In the genomic region with DNA sequence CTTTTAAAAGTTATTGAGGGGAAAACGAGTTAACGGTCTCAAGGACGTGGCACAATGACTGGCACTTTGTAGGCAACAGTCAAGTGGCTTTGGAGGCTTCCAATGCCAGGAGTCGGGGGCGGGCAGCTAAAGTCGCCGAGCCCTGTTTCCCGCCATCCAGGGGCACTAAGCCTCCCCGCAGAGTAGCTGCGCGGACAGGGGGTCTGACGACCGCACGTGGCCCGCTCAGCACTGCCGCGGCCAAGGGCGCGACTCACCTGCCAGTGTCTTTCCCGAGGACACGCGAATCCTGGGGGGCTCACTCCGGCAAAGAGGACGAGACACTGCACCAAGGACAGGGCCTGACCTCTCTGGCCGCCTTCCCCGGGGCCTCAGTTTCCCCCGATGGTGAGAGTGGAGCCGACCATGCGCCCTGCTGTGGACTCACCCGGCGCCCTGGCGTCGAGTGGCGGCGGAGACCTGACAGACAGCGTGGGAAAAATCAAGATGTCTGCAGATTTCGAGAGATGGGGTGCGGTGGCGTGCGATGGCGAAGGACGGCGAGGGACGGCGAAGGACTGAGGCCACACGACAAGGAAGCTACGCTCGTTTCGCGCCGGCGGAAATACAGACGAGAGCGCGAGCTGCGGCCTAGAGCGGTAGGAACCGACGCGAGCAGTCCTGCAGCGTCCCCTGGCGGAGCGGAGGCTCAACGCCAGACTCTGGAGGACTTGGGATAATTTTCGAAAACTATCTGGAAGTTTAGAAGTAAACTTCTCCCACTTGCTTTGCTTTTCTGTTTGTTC, we compare ENCODE assay signal across 1 cellular context.
TF ChIP-seq lines count a peak whose summit lies in the region.

A gene (minus strand): TSS at position 559 of the 785 bp plus-strand sequence.

TF ChIP-seq in HepG2, 621 proteins besides CTCF, POLR2A, EP300 and RAD21 (continued from another document and continues in another):
- TF ChIP-seq, protein P1, sequence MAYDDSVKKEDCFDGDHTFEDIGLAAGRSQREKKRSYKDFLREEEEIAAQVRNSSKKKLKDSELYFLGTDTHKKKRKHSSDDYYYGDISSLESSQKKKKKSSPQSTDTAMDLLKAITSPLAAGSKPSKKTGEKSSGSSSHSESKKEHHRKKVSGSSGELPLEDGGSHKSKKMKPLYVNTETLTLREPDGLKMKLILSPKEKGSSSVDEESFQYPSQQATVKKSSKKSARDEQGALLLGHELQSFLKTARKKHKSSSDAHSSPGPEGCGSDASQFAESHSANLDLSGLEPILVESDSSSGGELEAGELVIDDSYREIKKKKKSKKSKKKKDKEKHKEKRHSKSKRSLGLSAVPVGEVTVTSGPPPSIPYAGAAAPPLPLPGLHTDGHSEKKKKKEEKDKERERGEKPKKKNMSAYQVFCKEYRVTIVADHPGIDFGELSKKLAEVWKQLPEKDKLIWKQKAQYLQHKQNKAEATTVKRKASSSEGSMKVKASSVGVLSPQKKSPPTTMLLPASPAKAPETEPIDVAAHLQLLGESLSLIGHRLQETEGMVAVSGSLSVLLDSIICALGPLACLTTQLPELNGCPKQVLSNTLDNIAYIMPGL (CRISPR knock-in tag; IDR thresholded peaks at IDR 0.05; ENCODE audit: borderline replicate concordance in 1 of 2, low read depth in 1 of 2) = peak; percentile 100
- TF ChIP-seq, protein P2, sequence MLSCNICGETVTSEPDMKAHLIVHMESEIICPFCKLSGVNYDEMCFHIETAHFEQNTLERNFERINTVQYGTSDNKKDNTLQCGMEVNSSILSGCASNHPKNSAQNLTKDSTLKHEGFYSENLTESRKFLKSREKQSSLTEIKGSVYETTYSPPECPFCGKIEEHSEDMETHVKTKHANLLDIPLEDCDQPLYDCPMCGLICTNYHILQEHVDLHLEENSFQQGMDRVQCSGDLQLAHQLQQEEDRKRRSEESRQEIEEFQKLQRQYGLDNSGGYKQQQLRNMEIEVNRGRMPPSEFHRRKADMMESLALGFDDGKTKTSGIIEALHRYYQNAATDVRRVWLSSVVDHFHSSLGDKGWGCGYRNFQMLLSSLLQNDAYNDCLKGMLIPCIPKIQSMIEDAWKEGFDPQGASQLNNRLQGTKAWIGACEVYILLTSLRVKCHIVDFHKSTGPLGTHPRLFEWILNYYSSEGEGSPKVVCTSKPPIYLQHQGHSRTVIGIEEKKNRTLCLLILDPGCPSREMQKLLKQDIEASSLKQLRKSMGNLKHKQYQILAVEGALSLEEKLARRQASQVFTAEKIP (CRISPR knock-in tag; IDR thresholded peaks at IDR 0.05; ENCODE audit: borderline replicate concordance) = no peak
- TF ChIP-seq ZNF496 (CRISPR knock-in tag; IDR thresholded peaks at IDR 0.05; ENCODE audit: insufficient replicate concordance) = peak; percentile 15
- TF ChIP-seq, protein P3, sequence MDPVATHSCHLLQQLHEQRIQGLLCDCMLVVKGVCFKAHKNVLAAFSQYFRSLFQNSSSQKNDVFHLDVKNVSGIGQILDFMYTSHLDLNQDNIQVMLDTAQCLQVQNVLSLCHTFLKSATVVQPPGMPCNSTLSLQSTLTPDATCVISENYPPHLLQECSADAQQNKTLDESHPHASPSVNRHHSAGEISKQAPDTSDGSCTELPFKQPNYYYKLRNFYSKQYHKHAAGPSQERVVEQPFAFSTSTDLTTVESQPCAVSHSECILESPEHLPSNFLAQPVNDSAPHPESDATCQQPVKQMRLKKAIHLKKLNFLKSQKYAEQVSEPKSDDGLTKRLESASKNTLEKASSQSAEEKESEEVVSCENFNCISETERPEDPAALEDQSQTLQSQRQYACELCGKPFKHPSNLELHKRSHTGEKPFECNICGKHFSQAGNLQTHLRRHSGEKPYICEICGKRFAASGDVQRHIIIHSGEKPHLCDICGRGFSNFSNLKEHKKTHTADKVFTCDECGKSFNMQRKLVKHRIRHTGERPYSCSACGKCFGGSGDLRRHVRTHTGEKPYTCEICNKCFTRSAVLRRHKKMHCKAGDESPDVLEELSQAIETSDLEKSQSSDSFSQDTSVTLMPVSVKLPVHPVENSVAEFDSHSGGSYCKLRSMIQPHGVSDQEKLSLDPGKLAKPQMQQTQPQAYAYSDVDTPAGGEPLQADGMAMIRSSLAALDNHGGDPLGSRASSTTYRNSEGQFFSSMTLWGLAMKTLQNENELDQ (CRISPR knock-in tag; IDR thresholded peaks at IDR 0.05; ENCODE audit: borderline replicate concordance) = peak; percentile 94
- no peak for TF ChIP-seq SNRNP70 (IDR thresholded peaks at IDR 0.05; ENCODE audit: low read depth, low read length)
- TF ChIP-seq, protein P4, sequence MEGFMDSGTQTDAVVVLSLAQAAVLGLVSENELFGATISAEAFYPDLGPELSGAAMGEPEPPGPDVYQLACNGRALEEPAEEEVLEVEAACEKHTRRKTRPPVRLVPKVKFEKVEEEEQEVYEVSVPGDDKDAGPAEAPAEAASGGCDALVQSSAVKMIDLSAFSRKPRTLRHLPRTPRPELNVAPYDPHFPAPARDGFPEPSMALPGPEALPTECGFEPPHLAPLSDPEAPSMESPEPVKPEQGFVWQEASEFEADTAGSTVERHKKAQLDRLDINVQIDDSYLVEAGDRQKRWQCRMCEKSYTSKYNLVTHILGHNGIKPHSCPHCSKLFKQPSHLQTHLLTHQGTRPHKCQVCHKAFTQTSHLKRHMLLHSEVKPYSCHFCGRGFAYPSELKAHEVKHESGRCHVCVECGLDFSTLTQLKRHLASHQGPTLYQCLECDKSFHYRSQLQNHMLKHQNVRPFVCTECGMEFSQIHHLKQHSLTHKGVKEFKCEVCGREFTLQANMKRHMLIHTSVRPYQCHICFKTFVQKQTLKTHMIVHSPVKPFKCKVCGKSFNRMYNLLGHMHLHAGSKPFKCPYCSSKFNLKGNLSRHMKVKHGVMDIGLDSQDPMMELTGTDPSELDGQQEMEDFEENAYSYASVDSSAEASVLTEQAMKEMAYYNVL (CRISPR knock-in tag; IDR thresholded peaks at IDR 0.05; ENCODE audit: borderline replicate concordance) = peak; percentile 89; the same call in 1 of the 2 replicates
- peak; percentile 100 for TF ChIP-seq NRL (CRISPR knock-in tag; IDR thresholded peaks at IDR 0.05; ENCODE audit: borderline replicate concordance)
- TF ChIP-seq, protein P5, sequence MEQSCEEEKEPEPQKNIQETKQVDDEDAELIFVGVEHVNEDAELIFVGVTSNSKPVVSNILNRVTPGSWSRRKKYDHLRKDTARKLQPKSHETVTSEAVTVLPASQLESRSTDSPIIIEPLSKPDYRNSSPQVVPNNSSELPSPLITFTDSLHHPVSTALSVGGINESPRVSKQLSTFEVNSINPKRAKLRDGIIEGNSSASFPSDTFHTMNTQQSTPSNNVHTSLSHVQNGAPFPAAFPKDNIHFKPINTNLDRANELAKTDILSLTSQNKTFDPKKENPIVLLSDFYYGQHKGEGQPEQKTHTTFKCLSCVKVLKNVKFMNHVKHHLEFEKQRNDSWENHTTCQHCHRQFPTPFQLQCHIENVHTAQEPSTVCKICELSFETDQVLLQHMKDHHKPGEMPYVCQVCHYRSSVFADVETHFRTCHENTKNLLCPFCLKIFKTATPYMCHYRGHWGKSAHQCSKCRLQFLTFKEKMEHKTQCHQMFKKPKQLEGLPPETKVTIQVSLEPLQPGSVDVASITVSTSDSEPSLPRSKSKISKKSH (CRISPR knock-in tag; IDR thresholded peaks at IDR 0.05; ENCODE audit: borderline replicate concordance) = peak; percentile 100
- TF ChIP-seq, protein P6, sequence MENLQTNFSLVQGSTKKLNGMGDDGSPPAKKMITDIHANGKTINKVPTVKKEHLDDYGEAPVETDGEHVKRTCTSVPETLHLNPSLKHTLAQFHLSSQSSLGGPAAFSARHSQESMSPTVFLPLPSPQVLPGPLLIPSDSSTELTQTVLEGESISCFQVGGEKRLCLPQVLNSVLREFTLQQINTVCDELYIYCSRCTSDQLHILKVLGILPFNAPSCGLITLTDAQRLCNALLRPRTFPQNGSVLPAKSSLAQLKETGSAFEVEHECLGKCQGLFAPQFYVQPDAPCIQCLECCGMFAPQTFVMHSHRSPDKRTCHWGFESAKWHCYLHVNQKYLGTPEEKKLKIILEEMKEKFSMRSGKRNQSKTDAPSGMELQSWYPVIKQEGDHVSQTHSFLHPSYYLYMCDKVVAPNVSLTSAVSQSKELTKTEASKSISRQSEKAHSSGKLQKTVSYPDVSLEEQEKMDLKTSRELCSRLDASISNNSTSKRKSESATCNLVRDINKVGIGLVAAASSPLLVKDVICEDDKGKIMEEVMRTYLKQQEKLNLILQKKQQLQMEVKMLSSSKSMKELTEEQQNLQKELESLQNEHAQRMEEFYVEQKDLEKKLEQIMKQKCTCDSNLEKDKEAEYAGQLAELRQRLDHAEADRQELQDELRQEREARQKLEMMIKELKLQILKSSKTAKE (CRISPR knock-in tag; IDR thresholded peaks at IDR 0.05; ENCODE audit: borderline replicate concordance) = peak; percentile 82; the same call in 1 of the 2 replicates
- TF ChIP-seq AKAP8 (CRISPR knock-in tag; IDR thresholded peaks at IDR 0.05) = peak; percentile 95; the same call in 1 of the 2 replicates
- TF ChIP-seq ZNF10 (CRISPR knock-in tag; IDR thresholded peaks at IDR 0.05; ENCODE audit: borderline replicate concordance, low read depth) = no peak
- peak; percentile 99 for TF ChIP-seq ZNF274 (CRISPR knock-in tag; IDR thresholded peaks at IDR 0.05)
- TF ChIP-seq ZFP90 (CRISPR knock-in tag; IDR thresholded peaks at IDR 0.05; ENCODE audit: borderline replicate concordance) = peak; percentile 98
- TF ChIP-seq SIN3A (IDR thresholded peaks at IDR 0.05; ENCODE audit: borderline replicate concordance, low read depth, low read length) = peak; percentile 98
- TF ChIP-seq ZSCAN22 (CRISPR knock-in tag; IDR thresholded peaks at IDR 0.05) = peak; percentile 87
- TF ChIP-seq NCOA1 (CRISPR knock-in tag; IDR thresholded peaks at IDR 0.05) = peak; percentile 99
- peak; percentile 100 for TF ChIP-seq ZNF44 (CRISPR knock-in tag; IDR thresholded peaks at IDR 0.05)
- TF ChIP-seq IRF2 (CRISPR knock-in tag; IDR thresholded peaks at IDR 0.05) = peak; percentile 100
- TF ChIP-seq, protein P7, sequence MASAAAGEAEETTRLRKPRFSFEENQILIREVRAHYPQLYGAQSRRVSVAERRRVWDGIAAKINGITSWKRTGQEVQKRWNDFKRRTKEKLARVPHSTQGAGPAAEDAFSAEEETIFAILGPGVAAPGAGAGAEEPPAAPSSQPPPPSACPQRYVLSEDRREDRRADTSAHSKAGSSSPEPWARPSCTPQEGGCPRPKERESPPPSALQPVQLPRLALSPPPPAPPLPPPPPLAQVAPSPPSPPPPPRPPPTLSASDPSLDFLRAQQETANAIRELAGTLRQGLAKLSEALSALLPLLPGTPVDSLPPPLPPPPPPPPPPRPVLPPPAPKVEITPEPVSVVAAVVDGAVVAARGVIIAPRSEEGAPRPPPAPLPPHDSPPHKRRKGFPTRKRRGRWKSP (CRISPR knock-in tag; IDR thresholded peaks at IDR 0.05) = peak; percentile 96; the same call in 1 of the 2 replicates
- TF ChIP-seq, protein P8, sequence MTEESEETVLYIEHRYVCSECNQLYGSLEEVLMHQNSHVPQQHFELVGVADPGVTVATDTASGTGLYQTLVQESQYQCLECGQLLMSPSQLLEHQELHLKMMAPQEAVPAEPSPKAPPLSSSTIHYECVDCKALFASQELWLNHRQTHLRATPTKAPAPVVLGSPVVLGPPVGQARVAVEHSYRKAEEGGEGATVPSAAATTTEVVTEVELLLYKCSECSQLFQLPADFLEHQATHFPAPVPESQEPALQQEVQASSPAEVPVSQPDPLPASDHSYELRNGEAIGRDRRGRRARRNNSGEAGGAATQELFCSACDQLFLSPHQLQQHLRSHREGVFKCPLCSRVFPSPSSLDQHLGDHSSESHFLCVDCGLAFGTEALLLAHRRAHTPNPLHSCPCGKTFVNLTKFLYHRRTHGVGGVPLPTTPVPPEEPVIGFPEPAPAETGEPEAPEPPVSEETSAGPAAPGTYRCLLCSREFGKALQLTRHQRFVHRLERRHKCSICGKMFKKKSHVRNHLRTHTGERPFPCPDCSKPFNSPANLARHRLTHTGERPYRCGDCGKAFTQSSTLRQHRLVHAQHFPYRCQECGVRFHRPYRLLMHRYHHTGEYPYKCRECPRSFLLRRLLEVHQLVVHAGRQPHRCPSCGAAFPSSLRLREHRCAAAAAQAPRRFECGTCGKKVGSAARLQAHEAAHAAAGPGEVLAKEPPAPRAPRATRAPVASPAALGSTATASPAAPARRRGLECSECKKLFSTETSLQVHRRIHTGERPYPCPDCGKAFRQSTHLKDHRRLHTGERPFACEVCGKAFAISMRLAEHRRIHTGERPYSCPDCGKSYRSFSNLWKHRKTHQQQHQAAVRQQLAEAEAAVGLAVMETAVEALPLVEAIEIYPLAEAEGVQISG (CRISPR knock-in tag; IDR thresholded peaks at IDR 0.05) = peak; percentile 100
- peak; percentile 99 for TF ChIP-seq ZNF816 (CRISPR knock-in tag; IDR thresholded peaks at IDR 0.05; ENCODE audit: borderline replicate concordance)
- TF ChIP-seq ZC3H13 (CRISPR knock-in tag; IDR thresholded peaks at IDR 0.05) = peak; percentile 99
- 0 out of 2 replicates have a peak, but pooled peaks have one; percentile 68 for TF ChIP-seq HDAC6 (IDR thresholded peaks at IDR 0.05; ENCODE audit: low read depth, low read length)
- TF ChIP-seq, protein P9, sequence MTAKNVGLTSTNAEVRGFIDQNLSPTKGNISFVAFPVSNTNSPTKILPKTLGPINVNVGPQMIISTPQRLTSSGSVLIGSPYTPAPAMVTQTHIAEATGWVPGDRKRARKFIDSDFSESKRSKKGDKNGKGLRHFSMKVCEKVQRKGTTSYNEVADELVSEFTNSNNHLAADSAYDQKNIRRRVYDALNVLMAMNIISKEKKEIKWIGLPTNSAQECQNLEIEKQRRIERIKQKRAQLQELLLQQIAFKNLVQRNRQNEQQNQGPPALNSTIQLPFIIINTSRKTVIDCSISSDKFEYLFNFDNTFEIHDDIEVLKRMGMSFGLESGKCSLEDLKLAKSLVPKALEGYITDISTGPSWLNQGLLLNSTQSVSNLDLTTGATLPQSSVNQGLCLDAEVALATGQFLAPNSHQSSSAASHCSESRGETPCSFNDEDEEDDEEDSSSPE (CRISPR knock-in tag; IDR thresholded peaks at IDR 0.05) = peak; percentile 98
- peak; percentile 99 for TF ChIP-seq ZNF563 (CRISPR knock-in tag; IDR thresholded peaks at IDR 0.05)
- peak; percentile 97 for TF ChIP-seq SRY (CRISPR knock-in tag; IDR thresholded peaks at IDR 0.05)
- no peak for TF ChIP-seq SMARCE1 (IDR thresholded peaks at IDR 0.05; ENCODE audit: borderline replicate concordance)
- TF ChIP-seq TCF12 (IDR thresholded peaks at IDR 0.05) = no peak
- TF ChIP-seq TCF12 (CRISPR knock-in tag; IDR thresholded peaks at IDR 0.05) = peak; percentile 81; the same call in 1 of the 2 replicates
- peak; percentile 97 for TF ChIP-seq ZKSCAN8 (CRISPR knock-in tag; IDR thresholded peaks at IDR 0.05; ENCODE audit: borderline replicate concordance)
- TF ChIP-seq ZNF567 (CRISPR knock-in tag; IDR thresholded peaks at IDR 0.05; ENCODE audit: borderline replicate concordance) = peak; percentile 97; the same call in 1 of the 2 replicates
- TF ChIP-seq, protein P10, sequence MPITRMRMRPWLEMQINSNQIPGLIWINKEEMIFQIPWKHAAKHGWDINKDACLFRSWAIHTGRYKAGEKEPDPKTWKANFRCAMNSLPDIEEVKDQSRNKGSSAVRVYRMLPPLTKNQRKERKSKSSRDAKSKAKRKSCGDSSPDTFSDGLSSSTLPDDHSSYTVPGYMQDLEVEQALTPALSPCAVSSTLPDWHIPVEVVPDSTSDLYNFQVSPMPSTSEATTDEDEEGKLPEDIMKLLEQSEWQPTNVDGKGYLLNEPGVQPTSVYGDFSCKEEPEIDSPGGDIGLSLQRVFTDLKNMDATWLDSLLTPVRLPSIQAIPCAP (CRISPR knock-in tag; IDR thresholded peaks at IDR 0.05; ENCODE audit: low read depth) = peak; percentile 97
- TF ChIP-seq, protein P11, sequence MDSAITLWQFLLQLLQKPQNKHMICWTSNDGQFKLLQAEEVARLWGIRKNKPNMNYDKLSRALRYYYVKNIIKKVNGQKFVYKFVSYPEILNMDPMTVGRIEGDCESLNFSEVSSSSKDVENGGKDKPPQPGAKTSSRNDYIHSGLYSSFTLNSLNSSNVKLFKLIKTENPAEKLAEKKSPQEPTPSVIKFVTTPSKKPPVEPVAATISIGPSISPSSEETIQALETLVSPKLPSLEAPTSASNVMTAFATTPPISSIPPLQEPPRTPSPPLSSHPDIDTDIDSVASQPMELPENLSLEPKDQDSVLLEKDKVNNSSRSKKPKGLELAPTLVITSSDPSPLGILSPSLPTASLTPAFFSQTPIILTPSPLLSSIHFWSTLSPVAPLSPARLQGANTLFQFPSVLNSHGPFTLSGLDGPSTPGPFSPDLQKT (CRISPR knock-in tag; IDR thresholded peaks at IDR 0.05; ENCODE audit: borderline replicate concordance) = peak; percentile 99; the same call in 1 of the 2 replicates
